ENCODE assay signal across 8 cellular contexts in the genomic region with DNA sequence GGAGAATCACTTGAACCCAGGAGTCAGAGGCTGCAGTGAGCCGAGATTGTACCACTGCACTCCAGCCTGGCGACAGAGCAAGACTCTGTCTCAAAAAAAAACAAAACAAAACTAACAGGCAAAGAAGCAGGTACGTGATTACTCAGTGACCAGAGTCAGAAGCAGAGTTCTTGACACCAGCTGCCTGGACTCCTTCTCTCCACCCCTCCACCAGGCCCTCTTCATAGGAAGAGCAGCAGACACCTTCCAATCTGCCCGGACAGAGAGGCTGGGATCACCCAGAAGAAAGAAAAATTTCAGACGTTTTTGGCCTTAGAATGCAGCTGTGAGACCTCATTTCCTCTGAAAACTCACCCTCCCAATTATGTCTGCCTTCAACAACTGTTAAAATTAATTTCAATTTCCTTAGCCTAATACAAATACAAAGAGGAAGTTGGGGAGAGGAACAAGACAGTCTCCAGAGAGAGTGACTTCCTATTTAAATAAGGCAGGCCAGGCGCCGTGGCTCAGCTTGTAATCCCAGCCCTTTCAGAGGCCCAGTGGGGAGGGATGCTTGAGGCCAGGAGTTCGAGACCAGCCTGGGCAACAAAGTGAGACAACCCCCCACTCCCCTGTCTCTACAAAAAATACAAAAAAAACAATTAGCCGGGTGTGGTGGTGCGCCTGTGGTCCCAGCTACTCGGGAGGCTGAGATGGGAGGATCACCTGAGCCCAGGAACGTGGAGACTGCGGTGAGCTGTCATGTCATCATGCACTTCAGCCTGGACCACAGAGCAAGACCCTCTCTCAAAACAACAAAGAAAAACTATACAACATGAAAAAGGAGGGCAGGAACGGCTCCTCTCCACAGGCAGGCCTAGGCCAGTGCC. TPM values are rescaled to one million over a fixed set of nuclear protein-coding genes. Genes with fewer than 3 reads are reported as not detected.
DNase-seq lines count a peak whose midpoint lies in the region; ATAC-seq and TF ChIP-seq lines count a peak whose summit lies in the region.

No MANE protein-coding gene starts in this region.

- no peak for TF ChIP-seq CTCF in SU-DHL-6 (IDR thresholded peaks at IDR 0.05; ENCODE audit: insufficient read depth, low read length, poor library complexity, severe bottlenecking)
- no peak for TF ChIP-seq CTCF in fibroblast of pulmonary artery (IDR thresholded peaks at IDR 0.05; ENCODE audit: low read length, missing control alignments)
- no peak for TF ChIP-seq CTCF in progenitor cell of endocrine pancreas (IDR thresholded peaks at IDR 0.05; ENCODE audit: unreplicated experiment)

- H2AFZ ChIP-seq in SU-DHL-6 (ENCODE audit: low read depth, low read length, severe bottlenecking), result no peak overlapping the region

- peak overlapping the region; percentile 76 for H3K27ac Mint-ChIP-seq in activated naive CD4-positive, alpha-beta T cell treated with anti-CD3 and anti-CD28 coated beads, Interleukin-2, amount 50 U/mL, for 24 hours
- peak overlapping the region; percentile 73 for H3K27ac Mint-ChIP-seq in progenitor cell of endocrine pancreas

- H3K27me3 Mint-ChIP-seq in activated naive CD4-positive, alpha-beta T cell treated with anti-CD3 and anti-CD28 coated beads, Interleukin-2, amount 50 U/mL, for 24 hours, result no peaks in the 10 kb centered on the region
- H3K27me3 Mint-ChIP-seq in progenitor cell of endocrine pancreas, result peaks cover 19% of the 10 kb centered on the region

- peak overlapping the region; percentile 56 for H3K4me2 ChIP-seq in SU-DHL-6 (ENCODE audit: low read depth, low read length, poor library complexity, severe bottlenecking)

- peak overlapping the region; percentile 88 for H3K4me3 Mint-ChIP-seq in activated naive CD4-positive, alpha-beta T cell treated with anti-CD3 and anti-CD28 coated beads, Interleukin-2, amount 50 U/mL, for 24 hours
- H3K4me3 Mint-ChIP-seq in progenitor cell of endocrine pancreas (ENCODE audit: low read depth), result peak overlapping the region; percentile 79

- no peaks in the 10 kb centered on the region for H3K9me3 Mint-ChIP-seq in activated naive CD4-positive, alpha-beta T cell treated with anti-CD3 and anti-CD28 coated beads, Interleukin-2, amount 50 U/mL, for 24 hours
- no peaks in the 10 kb centered on the region for H3K9me3 Mint-ChIP-seq in progenitor cell of endocrine pancreas (ENCODE audit: low read depth)

- no peaks in the 10 kb centered on the region for H3K27me3 ChIP-seq in SU-DHL-6 (ENCODE audit: low read length)

- H3K79me2 ChIP-seq in SU-DHL-6 (ENCODE audit: insufficient read depth, low read length), result peaks cover 10% of the 10 kb centered on the region; the same call in 1 of the 2 replicates

- H3K4me3 ChIP-seq in SU-DHL-6 (ENCODE audit: insufficient read depth, low read length, poor library complexity, severe bottlenecking) (peak overlapping the region; percentile 83), fibroblast of pulmonary artery (replicated peaks; ENCODE audit: low read depth, low read length) (peak overlapping the region; percentile 68)

- ATAC-seq in GM21529 (IDR thresholded peaks at IDR 0.05; ENCODE audit: unreplicated experiment) (no peak), HG02678 (IDR thresholded peaks at IDR 0.05; ENCODE audit: unreplicated experiment) (no peak)

- H3K36me3 Mint-ChIP-seq in activated naive CD4-positive, alpha-beta T cell treated with anti-CD3 and anti-CD28 coated beads, Interleukin-2, amount 50 U/mL, for 24 hours, result peaks cover 4% of the 10 kb centered on the region
- H3K36me3 Mint-ChIP-seq in progenitor cell of endocrine pancreas (ENCODE audit: insufficient read depth), result peaks cover 5% of the 10 kb centered on the region

- peak overlapping the region; percentile 51 for H3K27ac ChIP-seq in SU-DHL-6 (ENCODE audit: low read depth, low read length)

- 0 out of 2 replicates have a peak, but pooled peaks cover 7% of the 10 kb centered on the region for H3F3A ChIP-seq in SU-DHL-6 (ENCODE audit: insufficient read depth)

- H4K20me1 ChIP-seq in SU-DHL-6 (ENCODE audit: low read depth, low read length), result no peaks in the 10 kb centered on the region

- no peak for DNase-seq in activated naive CD4-positive, alpha-beta T cell treated with Interleukin-2 at 50 U/mL for 16 hours
- DNase-seq in fibroblast of pulmonary artery (ENCODE audit: low read depth), result no peak
- DNase-seq in progenitor cell of endocrine pancreas (ENCODE audit: low spot score, unreplicated experiment), result no peak
- no peak for DNase-seq in stimulated activated CD4-positive, alpha-beta T cell treated with anti-CD3 and anti-CD28 coated beads, Interleukin-4, amount 100 ng/mL, for 24 hours

- peak overlapping the region; percentile 76 for H3K9ac ChIP-seq in SU-DHL-6 (ENCODE audit: low read length)

- H3K4me1 Mint-ChIP-seq in activated naive CD4-positive, alpha-beta T cell treated with anti-CD3 and anti-CD28 coated beads, Interleukin-2, amount 50 U/mL, for 24 hours, result peaks cover 45% of the 10 kb centered on the region
- H3K4me1 Mint-ChIP-seq in progenitor cell of endocrine pancreas (ENCODE audit: low read depth), result peaks cover 11% of the 10 kb centered on the region

- no peaks in the 10 kb centered on the region for H3K9me3 ChIP-seq in SU-DHL-6 (ENCODE audit: insufficient read depth, low read length)

- H3K36me3 ChIP-seq in SU-DHL-6 (ENCODE audit: low read length), result no peaks in the 10 kb centered on the region

- no peaks in the 10 kb centered on the region for H3K9me2 ChIP-seq in SU-DHL-6 (replicated peaks; ENCODE audit: insufficient read depth, low read length)

RNA-seq across cellular contexts. Expression of a gene that starts 1.6 kb away (rescaled TPM):
- total RNA-seq in progenitor cell of endocrine pancreas, result 31.0 and 31.6 TPM in 2 replicates

RNA-seq across cellular contexts. Expression of a gene that starts 14.6 kb away (rescaled TPM):
- total RNA-seq in progenitor cell of endocrine pancreas, result 7.0 and 8.0 TPM in 2 replicates

RNA-seq across cellular contexts. Expression of a gene that starts 38.6 kb away (rescaled TPM):
- total RNA-seq in progenitor cell of endocrine pancreas, result 103 and 104 TPM in 2 replicates
